ENCODE assay signal across 1 cellular context in the genomic region with DNA sequence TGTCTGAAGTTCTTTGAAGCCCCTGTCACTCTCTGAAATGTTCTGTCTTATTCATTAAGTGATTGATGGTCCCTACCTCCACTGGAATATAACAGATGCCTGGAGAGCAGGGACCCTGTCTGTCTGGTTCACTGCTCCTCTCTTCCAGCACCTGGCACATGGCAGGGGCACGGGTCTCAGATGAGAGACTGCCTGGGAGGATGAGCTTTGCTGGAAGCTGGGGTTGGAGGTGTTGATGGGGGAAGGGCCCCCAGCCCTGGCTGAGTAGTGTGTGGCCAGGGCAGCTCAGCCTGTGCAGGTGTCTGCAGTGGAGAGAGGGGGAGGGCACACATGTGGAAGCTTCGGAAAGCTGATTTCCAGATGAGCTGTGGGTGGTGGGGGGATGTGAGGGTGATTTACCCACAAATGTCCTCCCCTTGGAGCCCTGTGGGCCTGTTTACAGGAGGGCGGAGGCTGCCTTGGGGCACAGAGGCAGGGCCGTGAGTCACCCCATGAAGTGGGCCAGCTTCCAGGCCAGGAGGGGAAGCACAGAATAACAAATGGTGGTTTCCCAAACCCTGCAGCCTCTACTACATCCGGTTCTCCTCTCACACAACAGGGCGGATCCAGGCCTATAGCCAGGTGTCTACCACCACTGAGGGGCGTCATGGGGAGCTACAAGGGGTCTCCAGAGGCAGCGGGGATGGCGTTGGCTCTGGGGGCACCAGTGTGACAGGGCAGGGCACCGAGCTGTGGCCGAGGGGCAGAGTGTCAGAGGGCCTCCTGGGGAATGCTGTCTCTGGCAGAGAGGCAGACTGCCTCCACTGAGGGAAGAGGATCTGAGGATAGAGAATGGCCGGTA.
TF ChIP-seq lines count a peak whose summit lies in the region.

No MANE protein-coding gene starts in this region.

TF ChIP-seq in GM12878, 131 proteins besides CTCF, POLR2A, EP300 and RAD21 (continued from another document and continues in another):
- TF ChIP-seq, protein P1, sequence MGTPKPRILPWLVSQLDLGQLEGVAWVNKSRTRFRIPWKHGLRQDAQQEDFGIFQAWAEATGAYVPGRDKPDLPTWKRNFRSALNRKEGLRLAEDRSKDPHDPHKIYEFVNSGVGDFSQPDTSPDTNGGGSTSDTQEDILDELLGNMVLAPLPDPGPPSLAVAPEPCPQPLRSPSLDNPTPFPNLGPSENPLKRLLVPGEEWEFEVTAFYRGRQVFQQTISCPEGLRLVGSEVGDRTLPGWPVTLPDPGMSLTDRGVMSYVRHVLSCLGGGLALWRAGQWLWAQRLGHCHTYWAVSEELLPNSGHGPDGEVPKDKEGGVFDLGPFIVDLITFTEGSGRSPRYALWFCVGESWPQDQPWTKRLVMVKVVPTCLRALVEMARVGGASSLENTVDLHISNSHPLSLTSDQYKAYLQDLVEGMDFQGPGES (IDR thresholded peaks at IDR 0.05): no peak
- no peak for TF ChIP-seq TBL1XR1 (IDR thresholded peaks at IDR 0.05; ENCODE audit: low read depth, low read length)
- no peak for TF ChIP-seq ATF3 (IDR thresholded peaks at IDR 0.05; ENCODE audit: borderline replicate concordance, extremely low read depth, low read depth, low read length)
- TF ChIP-seq FOS (IDR thresholded peaks at IDR 0.05; ENCODE audit: borderline replicate concordance, extremely low read depth, insufficient read length): no peak
- TF ChIP-seq BACH1 (IDR thresholded peaks at IDR 0.05; ENCODE audit: borderline replicate concordance): no peak; the same call in 1 of the 2 replicates
- peak; percentile 41 for TF ChIP-seq MEF2B (IDR thresholded peaks at IDR 0.05; ENCODE audit: partially characterized antibody, poor library complexity, severe bottlenecking)
- TF ChIP-seq, protein P2, sequence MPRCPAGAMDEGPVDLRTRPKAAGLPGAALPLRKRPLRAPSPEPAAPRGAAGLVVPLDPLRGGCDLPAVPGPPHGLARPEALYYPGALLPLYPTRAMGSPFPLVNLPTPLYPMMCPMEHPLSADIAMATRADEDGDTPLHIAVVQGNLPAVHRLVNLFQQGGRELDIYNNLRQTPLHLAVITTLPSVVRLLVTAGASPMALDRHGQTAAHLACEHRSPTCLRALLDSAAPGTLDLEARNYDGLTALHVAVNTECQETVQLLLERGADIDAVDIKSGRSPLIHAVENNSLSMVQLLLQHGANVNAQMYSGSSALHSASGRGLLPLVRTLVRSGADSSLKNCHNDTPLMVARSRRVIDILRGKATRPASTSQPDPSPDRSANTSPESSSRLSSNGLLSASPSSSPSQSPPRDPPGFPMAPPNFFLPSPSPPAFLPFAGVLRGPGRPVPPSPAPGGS (IDR thresholded peaks at IDR 0.05; ENCODE audit: borderline replicate concordance, insufficient read depth, low read depth, low read length, poor library complexity, severe bottlenecking): no peak
- TF ChIP-seq, protein P3, sequence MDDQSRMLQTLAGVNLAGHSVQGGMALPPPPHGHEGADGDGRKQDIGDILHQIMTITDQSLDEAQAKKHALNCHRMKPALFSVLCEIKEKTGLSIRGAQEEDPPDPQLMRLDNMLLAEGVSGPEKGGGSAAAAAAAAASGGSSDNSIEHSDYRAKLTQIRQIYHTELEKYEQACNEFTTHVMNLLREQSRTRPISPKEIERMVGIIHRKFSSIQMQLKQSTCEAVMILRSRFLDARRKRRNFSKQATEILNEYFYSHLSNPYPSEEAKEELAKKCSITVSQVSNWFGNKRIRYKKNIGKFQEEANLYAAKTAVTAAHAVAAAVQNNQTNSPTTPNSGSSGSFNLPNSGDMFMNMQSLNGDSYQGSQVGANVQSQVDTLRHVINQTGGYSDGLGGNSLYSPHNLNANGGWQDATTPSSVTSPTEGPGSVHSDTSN (IDR thresholded peaks at IDR 0.05; ENCODE audit: insufficient replicate concordance, low read depth, low read length): no peak
- no peak for TF ChIP-seq ZNF384 (IDR thresholded peaks at IDR 0.05; ENCODE audit: borderline replicate concordance, low read depth, low read length)
- TF ChIP-seq MEF2A (IDR thresholded peaks at IDR 0.05; ENCODE audit: insufficient read depth, low read depth, low read length): no peak
- no peak for TF ChIP-seq MTA3 (IDR thresholded peaks at IDR 0.05; ENCODE audit: borderline replicate concordance, low read length)
- TF ChIP-seq, protein P4, sequence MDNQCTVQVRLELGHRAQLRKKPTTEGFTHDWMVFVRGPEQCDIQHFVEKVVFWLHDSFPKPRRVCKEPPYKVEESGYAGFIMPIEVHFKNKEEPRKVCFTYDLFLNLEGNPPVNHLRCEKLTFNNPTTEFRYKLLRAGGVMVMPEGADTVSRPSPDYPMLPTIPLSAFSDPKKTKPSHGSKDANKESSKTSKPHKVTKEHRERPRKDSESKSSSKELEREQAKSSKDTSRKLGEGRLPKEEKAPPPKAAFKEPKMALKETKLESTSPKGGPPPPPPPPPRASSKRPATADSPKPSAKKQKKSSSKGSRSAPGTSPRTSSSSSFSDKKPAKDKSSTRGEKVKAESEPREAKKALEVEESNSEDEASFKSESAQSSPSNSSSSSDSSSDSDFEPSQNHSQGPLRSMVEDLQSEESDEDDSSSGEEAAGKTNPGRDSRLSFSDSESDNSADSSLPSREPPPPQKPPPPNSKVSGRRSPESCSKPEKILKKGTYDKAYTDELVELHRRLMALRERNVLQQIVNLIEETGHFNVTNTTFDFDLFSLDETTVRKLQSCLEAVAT (IDR thresholded peaks at IDR 0.05): peak; percentile 62; the same call in 1 of the 2 replicates
- no peak for TF ChIP-seq NFYA (IDR thresholded peaks at IDR 0.05; ENCODE audit: borderline replicate concordance, low read depth, low read length)
- no peak for TF ChIP-seq KLF5 (IDR thresholded peaks at IDR 0.05; ENCODE audit: partially characterized antibody)
- TF ChIP-seq ZBTB33 (IDR thresholded peaks at IDR 0.05): no peak
- TF ChIP-seq PAX8 (IDR thresholded peaks at IDR 0.05): no peak
- no peak for TF ChIP-seq BMI1 (IDR thresholded peaks at IDR 0.05; ENCODE audit: borderline replicate concordance)
- TF ChIP-seq EZH2 (IDR thresholded peaks at IDR 0.05; ENCODE audit: borderline replicate concordance, control insufficient read depth, low read depth, low read length): no peak
- TF ChIP-seq, protein P5, sequence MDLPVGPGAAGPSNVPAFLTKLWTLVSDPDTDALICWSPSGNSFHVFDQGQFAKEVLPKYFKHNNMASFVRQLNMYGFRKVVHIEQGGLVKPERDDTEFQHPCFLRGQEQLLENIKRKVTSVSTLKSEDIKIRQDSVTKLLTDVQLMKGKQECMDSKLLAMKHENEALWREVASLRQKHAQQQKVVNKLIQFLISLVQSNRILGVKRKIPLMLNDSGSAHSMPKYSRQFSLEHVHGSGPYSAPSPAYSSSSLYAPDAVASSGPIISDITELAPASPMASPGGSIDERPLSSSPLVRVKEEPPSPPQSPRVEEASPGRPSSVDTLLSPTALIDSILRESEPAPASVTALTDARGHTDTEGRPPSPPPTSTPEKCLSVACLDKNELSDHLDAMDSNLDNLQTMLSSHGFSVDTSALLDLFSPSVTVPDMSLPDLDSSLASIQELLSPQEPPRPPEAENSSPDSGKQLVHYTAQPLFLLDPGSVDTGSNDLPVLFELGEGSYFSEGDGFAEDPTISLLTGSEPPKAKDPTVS (IDR thresholded peaks at IDR 0.05; ENCODE audit: low read depth, low read length): no peak
- TF ChIP-seq IRF5 (IDR thresholded peaks at IDR 0.05; ENCODE audit: borderline replicate concordance): no peak
- no peak for TF ChIP-seq RFX5 (IDR thresholded peaks at IDR 0.05; ENCODE audit: low read depth, low read length)
- no peak for TF ChIP-seq MXI1 (IDR thresholded peaks at IDR 0.05; ENCODE audit: low read depth, low read length)
- TF ChIP-seq RAD51 (IDR thresholded peaks at IDR 0.05): no peak
- no peak for TF ChIP-seq POLR2AphosphoS2 (IDR thresholded peaks at IDR 0.05; ENCODE audit: low read depth, low read length)
- no peak for TF ChIP-seq ZNF622 (IDR thresholded peaks at IDR 0.05)
- TF ChIP-seq SPI1 (IDR thresholded peaks at IDR 0.05; ENCODE audit: borderline replicate concordance, insufficient read depth, low read depth, low read length): no peak
- peak; percentile 29; the same call in 1 of the 2 replicates for TF ChIP-seq NFIC (IDR thresholded peaks at IDR 0.05; ENCODE audit: low read depth, low read length)
- TF ChIP-seq, protein P6, sequence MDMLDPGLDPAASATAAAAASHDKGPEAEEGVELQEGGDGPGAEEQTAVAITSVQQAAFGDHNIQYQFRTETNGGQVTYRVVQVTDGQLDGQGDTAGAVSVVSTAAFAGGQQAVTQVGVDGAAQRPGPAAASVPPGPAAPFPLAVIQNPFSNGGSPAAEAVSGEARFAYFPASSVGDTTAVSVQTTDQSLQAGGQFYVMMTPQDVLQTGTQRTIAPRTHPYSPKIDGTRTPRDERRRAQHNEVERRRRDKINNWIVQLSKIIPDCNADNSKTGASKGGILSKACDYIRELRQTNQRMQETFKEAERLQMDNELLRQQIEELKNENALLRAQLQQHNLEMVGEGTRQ (IDR thresholded peaks at IDR 0.05; ENCODE audit: borderline replicate concordance, low read depth, low read length): no peak
- TF ChIP-seq CBFB (IDR thresholded peaks at IDR 0.05; ENCODE audit: low read depth): no peak
- peak; percentile 22 for TF ChIP-seq SMAD1 (IDR thresholded peaks at IDR 0.05; ENCODE audit: low read depth, partially characterized antibody)
- TF ChIP-seq ZNF217 (IDR thresholded peaks at IDR 0.05): no peak
- TF ChIP-seq RELA (IDR thresholded peaks at IDR 0.05; ENCODE audit: borderline replicate concordance, partially characterized antibody): peak; percentile 82
- TF ChIP-seq ZBED1 (IDR thresholded peaks at IDR 0.05; ENCODE audit: borderline replicate concordance): no peak; the same call in 1 of the 2 replicates
- TF ChIP-seq POU2F2 (IDR thresholded peaks at IDR 0.05; ENCODE audit: borderline replicate concordance, low read depth, low read length): peak; percentile 55; the same call in 2 of the 3 replicates
- no peak; the same call in 1 of the 2 replicates for TF ChIP-seq ZNF207 (IDR thresholded peaks at IDR 0.05; ENCODE audit: borderline replicate concordance)
- TF ChIP-seq SIX5 (IDR thresholded peaks at IDR 0.05; ENCODE audit: low read depth, low read length, severe bottlenecking): no peak
- TF ChIP-seq PRDM15 (CRISPR knock-in tag; IDR thresholded peaks at IDR 0.05): no peak
- TF ChIP-seq, protein P7, sequence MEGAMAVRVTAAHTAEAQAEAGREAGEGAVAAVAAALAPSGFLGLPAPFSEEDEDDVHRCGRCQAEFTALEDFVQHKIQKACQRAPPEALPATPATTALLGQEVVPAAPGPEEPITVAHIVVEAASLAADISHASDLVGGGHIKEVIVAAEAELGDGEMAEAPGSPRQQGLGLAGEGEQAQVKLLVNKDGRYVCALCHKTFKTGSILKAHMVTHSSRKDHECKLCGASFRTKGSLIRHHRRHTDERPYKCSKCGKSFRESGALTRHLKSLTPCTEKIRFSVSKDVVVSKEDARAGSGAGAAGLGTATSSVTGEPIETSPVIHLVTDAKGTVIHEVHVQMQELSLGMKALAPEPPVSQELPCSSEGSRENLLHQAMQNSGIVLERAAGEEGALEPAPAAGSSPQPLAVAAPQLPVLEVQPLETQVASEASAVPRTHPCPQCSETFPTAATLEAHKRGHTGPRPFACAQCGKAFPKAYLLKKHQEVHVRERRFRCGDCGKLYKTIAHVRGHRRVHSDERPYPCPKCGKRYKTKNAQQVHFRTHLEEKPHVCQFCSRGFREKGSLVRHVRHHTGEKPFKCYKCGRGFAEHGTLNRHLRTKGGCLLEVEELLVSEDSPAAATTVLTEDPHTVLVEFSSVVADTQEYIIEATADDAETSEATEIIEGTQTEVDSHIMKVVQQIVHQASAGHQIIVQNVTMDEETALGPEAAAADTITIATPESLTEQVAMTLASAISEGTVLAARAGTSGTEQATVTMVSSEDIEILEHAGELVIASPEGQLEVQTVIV (IDR thresholded peaks at IDR 0.05; ENCODE audit: borderline replicate concordance, partially characterized antibody): no peak
